In the genomic region with DNA sequence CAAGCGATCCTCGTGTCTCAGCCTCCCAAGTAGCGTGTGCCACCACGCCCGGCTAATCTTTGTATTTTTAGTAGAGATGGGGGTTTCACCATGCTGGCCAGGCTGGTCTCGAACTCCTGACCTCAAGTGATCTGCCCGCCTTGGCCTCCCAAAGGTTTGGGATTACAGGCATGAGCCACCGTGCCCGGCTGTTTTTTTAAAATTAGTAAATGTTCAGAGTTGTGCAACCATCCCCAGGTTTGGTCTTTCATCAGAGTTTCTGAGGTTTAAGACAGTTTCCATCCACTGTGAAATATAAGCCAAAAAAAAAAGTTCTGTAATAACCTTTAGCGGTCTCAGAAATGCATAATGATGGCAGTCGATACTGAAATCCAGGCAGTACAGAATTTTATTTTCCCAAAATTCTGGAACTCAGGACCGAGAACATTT, we compare ENCODE assay signal across 8 cellular contexts. TPM values are rescaled to one million over a fixed set of nuclear protein-coding genes. Genes with fewer than 3 reads are reported as not detected.
DNase-seq lines count a peak whose midpoint lies in the region; ATAC-seq and TF ChIP-seq lines count a peak whose summit lies in the region.

No MANE protein-coding gene starts in this region.

- 63% methylated on average over 12 of the region's 12 CpGs for WGBS in prostate gland

- no peaks in the 10 kb centered on the region for H3K4me1 ChIP-seq in prostate gland (replicated peaks)

- H3K27me3 Mint-ChIP-seq in T-helper 17 cell: no peaks in the 10 kb centered on the region

- peak overlapping the region; percentile 90 for H3K4me3 ChIP-seq in epithelial cell of proximal tubule (ENCODE audit: low read depth, low read length)
- peak overlapping the region; percentile 27 to 31 for H3K4me3 ChIP-seq in prostate gland

- peak overlapping the region; percentile 94 for H3K27ac Mint-ChIP-seq in T-helper 17 cell

- no peaks in the 10 kb centered on the region for H3K9me3 ChIP-seq in T-helper 17 cell (ENCODE audit: control insufficient read depth, low read length, poor library complexity, severe bottlenecking)
- H3K9me3 ChIP-seq in prostate gland: no peaks in the 10 kb centered on the region

- H3K27me3 ChIP-seq in prostate gland (replicated peaks; ENCODE audit: insufficient read depth): no peaks in the 10 kb centered on the region

- in situ Hi-C loops in GM13977 (cut with MboI; ENCODE audit: low pct_unique_long_range_greater_than_20kb, low sequenced_read_pairs, unreplicated experiment): no loop called here

- intact Hi-C loops in prostate gland (cut with DNase I): loop anchor here (5.0 kb wide), 1 partner anchor 53 kb away; the partner anchor contains the start of gene RIT1

- H3K4me3 Mint-ChIP-seq in T-helper 17 cell: peak overlapping the region; percentile 90

- H3K27ac ChIP-seq in prostate gland: peak overlapping the region; percentile 79 to 85

- peak; percentile 38 for DNase-seq in GM13977 (ENCODE audit: low spot score)
- DNase-seq in T-helper 17 cell: no peak
- DNase-seq in epithelial cell of proximal tubule (ENCODE audit: low read depth): no peak
- DNase-seq in prostate gland (ENCODE audit: low spot score): no peak
- no peak for DNase-seq in NCI-H2081 (lab: John Stamatoyannopoulos, UW)
- no peak for DNase-seq in effector CD8-positive, alpha-beta T cell (lab: John Stamatoyannopoulos, UW)
- no peak for DNase-seq in SW480 (ENCODE audit: low spot score)

- ATAC-seq in HG02870 (IDR thresholded peaks at IDR 0.05; ENCODE audit: unreplicated experiment) (peak; percentile 3), T-helper 17 cell (no peak)

- no peak for TF ChIP-seq CTCF in GM13977 (IDR thresholded peaks at IDR 0.05; ENCODE audit: extremely low read depth, insufficient read depth, missing control alignments)
- no peak for TF ChIP-seq CTCF in epithelial cell of proximal tubule (conservative IDR thresholded peaks at IDR 0.05; ENCODE audit: low read depth, low read length)
- no peak for TF ChIP-seq CTCF in prostate gland (IDR thresholded peaks at IDR 0.05)

- no peaks in the 10 kb centered on the region for H3K36me3 ChIP-seq in prostate gland

- H3K36me3 Mint-ChIP-seq in T-helper 17 cell (ENCODE audit: low read depth): no peaks in the 10 kb centered on the region

- peaks cover 26% of the 10 kb centered on the region for H3K4me1 Mint-ChIP-seq in T-helper 17 cell

- no peak for TF ChIP-seq POLR2A in prostate gland (IDR thresholded peaks at IDR 0.05)

RNA-seq across cellular contexts. Expression of gene SYT11, which starts 0.5 kb away (rescaled TPM):
- total RNA-seq in T-helper 17 cell (10 to 100 TPM; 27.0 to 30.2 TPM), epithelial cell of proximal tubule (13.2 and 15.4 TPM in 2 replicates), prostate gland (10 to 100 TPM in 1 of 2 donors, 1 to 10 TPM in 1; 3.6 to 28.0 TPM)

RNA-seq across cellular contexts. Expression of gene GON4L, which starts 1.8 kb away (rescaled TPM):
- total RNA-seq in T-helper 17 cell (10 to 100 TPM; 88.4 to 93.9 TPM), epithelial cell of proximal tubule (13.9 and 22.7 TPM in 2 replicates), prostate gland (10 to 100 TPM; 24.9 to 57.4 TPM)

RNA-seq across cellular contexts. Expression of gene RIT1, which starts 52.3 kb away (rescaled TPM):
- 10 to 100 TPM; 47.8 to 64.6 TPM for total RNA-seq in T-helper 17 cell
- 16.3 and 17.6 TPM in 2 replicates for total RNA-seq in epithelial cell of proximal tubule
- total RNA-seq in prostate gland: 10 to 100 TPM; 20.8 to 21.8 TPM
